ENCODE assay signal across 14 cellular contexts in the genomic region with DNA sequence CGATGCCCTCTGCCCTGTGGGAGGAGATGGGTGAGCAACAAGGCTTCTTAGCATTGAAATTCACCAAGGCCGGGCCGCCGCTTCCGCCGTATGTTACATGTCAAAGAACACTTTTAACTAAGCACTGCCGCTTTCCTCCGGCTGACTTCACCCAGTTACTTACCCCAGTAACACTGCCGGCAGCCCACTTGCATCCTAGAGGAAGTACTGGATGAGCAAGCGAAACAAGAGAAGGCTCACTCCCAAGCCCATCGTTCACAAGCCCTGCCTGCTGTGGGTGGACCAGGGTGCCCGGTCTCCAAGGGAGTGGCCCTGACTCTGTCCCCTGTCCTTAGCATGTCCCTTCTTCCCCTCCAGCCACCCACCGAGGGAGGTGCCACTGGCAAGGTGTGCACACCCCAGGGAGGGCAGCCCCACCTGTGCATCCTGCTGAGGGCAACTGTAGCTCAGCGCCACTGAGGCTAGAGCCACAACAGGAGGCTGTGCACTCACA.
A peak's percentile ranks its signal among the peaks of the same experiment; 100 is the strongest.
DNase-seq lines count a peak whose midpoint lies in the region; ATAC-seq and TF ChIP-seq lines count a peak whose summit lies in the region.
"Had no signal": no experiment of that assay in that cellular context is flagged by ENCODE, and none has a peak within 500 bp of the region (broad histone marks: within the 10 kb centered on the region; RNA-seq: fewer than 3 reads in every experiment).

No MANE protein-coding gene starts in this region.

- H3K27me3 ChIP-seq in Peyer's patch (no peaks in the 10 kb centered on the region), spleen (replicated peaks in 1 of 7) (peaks cover 0 to 26% (median 0%) of the 10 kb centered on the region in 7 donors)
- H3K27me3 ChIP-seq: BE2C had no signal

- H3K4me1 ChIP-seq in Peyer's patch (no peaks in the 10 kb centered on the region), spleen (no peaks in the 10 kb centered on the region)
- H3K4me1 ChIP-seq: A549, BE2C had no signal

- TF ChIP-seq CTCF in Peyer's patch (IDR thresholded peaks at IDR 0.05), result no peak
- TF ChIP-seq CTCF in coronary artery (IDR thresholded peaks at IDR 0.05), result no peak
- no peak for TF ChIP-seq CTCF in spleen (IDR thresholded peaks at IDR 0.05 in 8 of 11, conservative IDR thresholded peaks at IDR 0.05 in 3 of 11)

- intact Hi-C loops in spleen (cut with DNase I; ENCODE audit: low total_unique reads), result no loop called here

- ATAC-seq in GM21367 (IDR thresholded peaks at IDR 0.05; ENCODE audit: unreplicated experiment) (no peak), GM18861 (IDR thresholded peaks at IDR 0.05; ENCODE audit: unreplicated experiment) (no peak)
- ATAC-seq: GM12878 had no signal

- H3K36me3 ChIP-seq in Peyer's patch (no peaks in the 10 kb centered on the region), spleen (no peaks in the 10 kb centered on the region)
- H3K36me3 ChIP-seq: BE2C had no signal

- DNase-seq in Peyer's patch (peak in 2 of 3 donors; percentile 19 to 25), coronary artery (ENCODE audit: low spot score) (peak; percentile 49), mesenteric fat pad (ENCODE audit: low spot score) (peak; percentile 69), spleen (peak; percentile 70), NOMO-1 treated with dmso at 0.1 percent for 144 hours (lab: John Stamatoyannopoulos, UW; ENCODE audit: unreplicated experiment) (no peak)
- DNase-seq: BE2C; CD4-positive, alpha-beta memory T cell; DMS79; HCEC 1CT had no signal

- TF ChIP-seq POLR2A in Peyer's patch (IDR thresholded peaks at IDR 0.05) (no peak), spleen (IDR thresholded peaks at IDR 0.05) (no peak)

- 74 to 86% (median 84%) methylated on average over 13 to 14 of the region's 14 CpGs for WGBS in spleen, 5 donors

- no peaks in the 10 kb centered on the region for H3K9me3 ChIP-seq in Peyer's patch
- no peaks in the 10 kb centered on the region for H3K9me3 ChIP-seq in spleen
- H3K9me3 ChIP-seq: A549, BE2C had no signal

- H3K4me3 ChIP-seq in Peyer's patch, result no peak overlapping the region
- no peak overlapping the region for H3K4me3 ChIP-seq in coronary artery
- H3K4me3 ChIP-seq in spleen, result no peak overlapping the region
- H3K4me3 ChIP-seq: A549, GM12878 had no signal

- H3K27ac ChIP-seq in Peyer's patch, result no peak overlapping the region
- no peak overlapping the region for H3K27ac ChIP-seq in coronary artery
- H3K27ac ChIP-seq in spleen, result no peak overlapping the region
- H3K27ac ChIP-seq: A549, C4-2B had no signal
